Comparison of ENCODE assay signal across 8 cellular contexts in the genomic region with DNA sequence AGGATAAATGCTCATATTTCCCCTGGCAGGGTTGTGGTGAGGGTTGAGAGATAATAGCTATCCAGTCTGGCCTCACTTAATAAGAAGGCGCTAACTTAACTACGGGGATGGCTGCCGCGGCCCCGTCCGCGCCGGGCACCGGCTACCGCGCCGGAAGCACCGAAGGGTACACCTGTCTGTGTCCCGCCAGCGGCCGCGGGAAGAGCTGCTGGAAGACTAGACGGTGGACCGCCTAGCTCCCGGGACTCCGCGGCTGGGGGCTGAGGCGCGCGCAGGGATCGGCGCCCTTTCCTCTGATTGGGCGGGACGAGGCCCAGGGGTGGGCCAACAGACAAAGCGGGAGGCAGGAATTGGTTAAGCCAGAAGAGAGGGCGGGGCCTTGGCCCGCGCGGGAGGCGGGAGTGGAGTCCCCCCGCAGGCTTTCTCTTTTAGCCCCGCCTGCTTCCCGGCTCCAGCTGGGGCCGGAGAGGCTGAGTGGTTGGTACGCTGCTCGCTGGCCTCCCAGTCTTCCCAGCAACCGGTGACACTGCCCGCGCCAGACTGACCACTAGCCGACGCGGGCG. TPM values are rescaled to one million over a fixed set of nuclear protein-coding genes. Genes with fewer than 3 reads are reported as not detected.
DNase-seq lines count a peak whose midpoint lies in the region; ATAC-seq and TF ChIP-seq lines count a peak whose summit lies in the region.

Gene ZNF672 (plus strand): TSS at position 431 of the 563 bp plus-strand sequence. CDS start 9,051 bp downstream, outside the sequence.

- no peak within 1 kb of the TSS for H3K4me3 Mint-ChIP-seq in naive B cell
- H3K4me3 Mint-ChIP-seq in stimulated activated effector memory CD8-positive, alpha-beta T cell treated with anti-CD3 and anti-CD28 coated beads, Interleukin-12 subunit alpha, Interleukin-12 subunit beta, amount 100 ng/mL, for 72 hours, result no peak within 1 kb of the TSS

- no peaks in the 10 kb centered on the region for H3K27me3 ChIP-seq in esophagus squamous epithelium

- no peaks in the 10 kb centered on the region for H3K36me3 ChIP-seq in esophagus squamous epithelium

- H3K4me3 ChIP-seq in esophagus squamous epithelium, result peak within 1 kb of the TSS; percentile 80 to 98 (median 91)

- 0% methylated on average over 7 to 16 of the region's 48 CpGs for WGBS in esophagus squamous epithelium, 2 donors

- intact Hi-C loops in esophagus squamous epithelium (cut with DNase I), result no loop called here

- no peaks in the 10 kb centered on the region for H3K27me3 Mint-ChIP-seq in naive B cell

- H3K4me1 ChIP-seq in esophagus squamous epithelium, result peaks cover 18 to 48% (median 36%) of the 10 kb centered on the region in 3 donors

- peak; percentile 73 to 74 for ATAC-seq in naive B cell (ENCODE audit: low read depth in 2 of 2)
- peak; percentile 91 for ATAC-seq in stimulated activated effector memory CD8-positive, alpha-beta T cell treated with anti-CD3 and anti-CD28 coated beads, Interleukin-12 subunit alpha, Interleukin-12 subunit beta, amount 100 ng/mL, for 72 hours

- no peaks in the 10 kb centered on the region for H3K9me3 ChIP-seq in esophagus squamous epithelium

- TF ChIP-seq POLR2A in esophagus squamous epithelium (IDR thresholded peaks at IDR 0.05), result peak in 2 of 4 donors; percentile 78 to 94

- TF ChIP-seq CTCF in esophagus squamous epithelium (IDR thresholded peaks at IDR 0.05), result no peak

- no peaks in the 10 kb centered on the region for H3K36me3 Mint-ChIP-seq in naive B cell
- peaks cover 5% of the 10 kb centered on the region for H3K36me3 Mint-ChIP-seq in stimulated activated effector memory CD8-positive, alpha-beta T cell treated with anti-CD3 and anti-CD28 coated beads, Interleukin-12 subunit alpha, Interleukin-12 subunit beta, amount 100 ng/mL, for 72 hours

- no peaks in the 10 kb centered on the region for H3K9me3 Mint-ChIP-seq in naive B cell
- H3K9me3 Mint-ChIP-seq in stimulated activated effector memory CD8-positive, alpha-beta T cell treated with anti-CD3 and anti-CD28 coated beads, Interleukin-12 subunit alpha, Interleukin-12 subunit beta, amount 100 ng/mL, for 72 hours, result no peaks in the 10 kb centered on the region

- H3K27ac ChIP-seq in esophagus squamous epithelium, result peak within 1 kb of the TSS; percentile 100

- peak within 1 kb of the TSS in 3 of 6 donors; percentile 99 to 100 (median 99) for H3K27ac Mint-ChIP-seq in naive B cell
- no peak within 1 kb of the TSS for H3K27ac Mint-ChIP-seq in stimulated activated effector memory CD8-positive, alpha-beta T cell treated with anti-CD3 and anti-CD28 coated beads, Interleukin-12 subunit alpha, Interleukin-12 subunit beta, amount 100 ng/mL, for 72 hours

- DNase-seq in EH (ENCODE audit: low read depth) (peak; percentile 99), GOT3 (lab: John Stamatoyannopoulos, UW) (peak; percentile 96), LHCN-M2 (ENCODE audit: low read depth) (peak; percentile 97), RPMI7951 (ENCODE audit: low read depth) (peak; percentile 97), activated T-helper 1 cell treated with Interleukin-2 at 50 U/mL for 16 hours (ENCODE audit: low read depth) (peak; percentile 86), esophagus squamous epithelium (lab: John Stamatoyannopoulos, UW) (peak; percentile 89), naive B cell (peak; percentile 93)
- DNase-seq in stimulated activated effector memory CD8-positive, alpha-beta T cell treated with anti-CD3 and anti-CD28 coated beads, Interleukin-12 subunit alpha, Interleukin-12 subunit beta, amount 100 ng/mL, for 72 hours (ENCODE audit: low spot score in 2 of 2), result peak; percentile 82 to 94

- H3K4me1 Mint-ChIP-seq in naive B cell, result peaks cover 21 to 36% (median 31%) of the 10 kb centered on the region in 3 donors
- H3K4me1 Mint-ChIP-seq in stimulated activated effector memory CD8-positive, alpha-beta T cell treated with anti-CD3 and anti-CD28 coated beads, Interleukin-12 subunit alpha, Interleukin-12 subunit beta, amount 100 ng/mL, for 72 hours, result peaks cover 23% of the 10 kb centered on the region

RNA-seq across cellular contexts. Expression of gene ZNF672, which starts in this region (rescaled TPM):
- total RNA-seq in LHCN-M2 (2014; rRNA removed), result 24.6 and 28.4 TPM in 2 replicates
- polyA plus RNA-seq in LHCN-M2 (2012), result 12.4 TPM
- total RNA-seq in RPMI7951 (2014; rRNA removed; shearing (Covaris generic)), result 13.4 and 13.8 TPM in 2 replicates
- total RNA-seq in esophagus squamous epithelium, result 10 to 100 TPM; 22.3 to 25.8 (median 24.0) TPM
- polyA plus RNA-seq in naive B cell (ENCODE audit: low read depth in 6 of 6), result 10 to 100 TPM; 31.7 to 61.5 (median 41.1) TPM

Comparison
In these comparisons a context has a peak if more than half of its experiments do, and no peak if none do; other contexts are left out.
1. Peak in every context shown above with its lines: DNase-seq, ATAC-seq, H3K4me3 ChIP-seq and H3K27ac ChIP-seq.